Comparison of ENCODE assay signal across 19 cellular contexts in genomic region chr11:70326843-70327242, GRCh38. TPM values are rescaled to one million over a fixed set of nuclear protein-coding genes. Genes with fewer than 3 reads are reported as not detected.
DNase-seq lines count a peak whose midpoint lies in the region; ATAC-seq, FAIRE-seq and TF ChIP-seq lines count a peak whose summit lies in the region.
"Had no signal": no experiment of that assay in that cellular context is flagged by ENCODE, and none has a peak within 500 bp of the region (broad histone marks: within the 10 kb centered on the region; RNA-seq: fewer than 3 reads in every experiment).

No MANE protein-coding gene starts in this region.

- no peaks in the 10 kb centered on the region for H3K27me3 ChIP-seq in Panc1 (ENCODE audit: control insufficient read depth, insufficient read depth, low read length)
- H3K27me3 ChIP-seq in mucosa of rectum (ENCODE audit: control insufficient read depth in 2 of 2, insufficient read depth in 2 of 2, low read length in 2 of 2): no peaks in the 10 kb centered on the region
- H3K27me3 ChIP-seq in subcutaneous abdominal adipose tissue (ENCODE audit: control insufficient read depth in 5 of 5, insufficient read depth in 4 of 5, low read length in 5 of 5): no peaks in the 10 kb centered on the region
- H3K27me3 ChIP-seq: BE2C, brain microvascular endothelial cell had no signal

- H3K36me3 ChIP-seq in Panc1 (ENCODE audit: control insufficient read depth, insufficient read depth, low read length) (peaks cover 17% of the 10 kb centered on the region), mucosa of rectum (ENCODE audit: control insufficient read depth in 2 of 2, insufficient read depth in 2 of 2, low read length in 2 of 2) (peaks cover 30 to 39% of the 10 kb centered on the region in 2 donors), subcutaneous abdominal adipose tissue (ENCODE audit: control insufficient read depth in 5 of 5, insufficient read depth in 5 of 5, low read length in 5 of 5) (peaks cover 9 to 61% (median 38%) of the 10 kb centered on the region in 5 donors)

- ATAC-seq in Panc1 (no peak), GM19035 (IDR thresholded peaks at IDR 0.05; ENCODE audit: unreplicated experiment) (no peak)
- ATAC-seq: activated CD4-positive, CD25-positive, alpha-beta regulatory T cell treated with anti-CD3 and anti-CD28 coated beads, Interleukin-2, amount 50 U/mL, for 24 hours; activated CD8-positive, alpha-beta memory T cell treated with anti-CD3 and anti-CD28 coated beads, Interleukin-2, amount 10 ng/mL, durations not matched to agents 7 days and 5 days had no signal

- no peak for DNase-seq in Panc1 (ENCODE audit: low read depth, low spot score)
- DNase-seq in frontal cortex (ENCODE audit: low spot score in 2 of 2): no peak
- DNase-seq in activated CD4-positive, CD25-positive, alpha-beta regulatory T cell (lab: John Stamatoyannopoulos, UW): no peak
- no peak for DNase-seq in activated CD4-positive, alpha-beta T cell treated with anti-CD3 and anti-CD28 coated beads, Interleukin-2, amount 50 U/mL, for 4 hours
- DNase-seq: activated CD8-positive, alpha-beta memory T cell treated with anti-CD3 and anti-CD28 coated beads, Interleukin-2, amount 10 ng/mL, durations not matched to agents 7 days and 5 days; activated gamma-delta T cell treated with Interleukin-2 at 50 U/mL for 16 hours; BE2C; brain microvascular endothelial cell; effector CD8-positive, alpha-beta T cell; foreskin melanocyte; NCI-H1694; NCI-H526; stimulated activated CD4-positive, alpha-beta T cell treated with anti-CD3 and anti-CD28 coated beads, Interleukin-4, amount 100 ng/mL, for 24 hours had no signal

- CTCF ChIA-PET in Panc1 (lab: Charles Lee): no interaction called here

- no peak for FAIRE-seq in frontal cortex (lab: Jason Lieb, UNC)
- FAIRE-seq: islet of Langerhans had no signal

- peaks cover 49% of the 10 kb centered on the region for H3K36me3 Mint-ChIP-seq in dendritic cell treated with granulocyte-macrophage colony-stimulating factor and Interleukin-4, amounts not matched to agents 40 ng/mL and 50 ng/mL, for 4 days (ENCODE audit: low read depth)

- H3K9me3 ChIP-seq in Panc1 (ENCODE audit: control insufficient read depth, insufficient read depth, low read depth, low read length) (no peaks in the 10 kb centered on the region), mucosa of rectum (ENCODE audit: control insufficient read depth in 2 of 2, low read length in 2 of 2) (no peaks in the 10 kb centered on the region), subcutaneous abdominal adipose tissue (ENCODE audit: control insufficient read depth in 5 of 5, low read length in 5 of 5) (no peaks in the 10 kb centered on the region)
- H3K9me3 ChIP-seq: BE2C had no signal

- H3K4me1 Mint-ChIP-seq in dendritic cell treated with granulocyte-macrophage colony-stimulating factor and Interleukin-4, amounts not matched to agents 40 ng/mL and 50 ng/mL, for 4 days (ENCODE audit: low read depth): peaks cover 53% of the 10 kb centered on the region

- H3K9ac ChIP-seq in mucosa of rectum (ENCODE audit: low read depth in 1 of 2, low read length in 2 of 2): no peak overlapping the region
- peak overlapping the region in 3 of 5 donors; percentile 32 to 57 (median 56) for H3K9ac ChIP-seq in subcutaneous abdominal adipose tissue (ENCODE audit: low read length in 5 of 5)

- in situ Hi-C loops in Panc1 (cut with HindIII; ENCODE audit: low pct_unique_long_range_greater_than_20kb, low sequenced_read_pairs): no loop called here

- POLR2A ChIA-PET in Panc1 (lab: Charles Lee): no interaction called here

- no peak overlapping the region for H3K27ac ChIP-seq in Panc1 (ENCODE audit: low read length)
- H3K27ac ChIP-seq in mucosa of rectum (ENCODE audit: low read depth in 2 of 2, low read length in 2 of 2): peak overlapping the region; percentile 12 to 42
- peak overlapping the region; percentile 90 for H3K27ac ChIP-seq in subcutaneous abdominal adipose tissue (ENCODE audit: low read depth, low read length)
- H3K27ac ChIP-seq: brain microvascular endothelial cell had no signal

- H3K4me3 Mint-ChIP-seq in dendritic cell treated with granulocyte-macrophage colony-stimulating factor and Interleukin-4, amounts not matched to agents 40 ng/mL and 50 ng/mL, for 4 days: peak overlapping the region; percentile 44
- H3K4me3 Mint-ChIP-seq: activated CD8-positive, alpha-beta memory T cell treated with anti-CD3 and anti-CD28 coated beads, Interleukin-2, amount 10 ng/mL, durations not matched to agents 7 days and 5 days had no signal

- BruUV-seq in Panc1 (replicated peaks; lab: Mats Ljungman, UMichigan): TSS peak; percentile 39

- intact Hi-C loops in Panc1 (cut with micrococcal nuclease; ENCODE audit: unreplicated experiment): no loop called here
- intact Hi-C loops in dendritic cell treated with granulocyte-macrophage colony-stimulating factor and Interleukin-4, amounts not matched to agents 40 ng/mL and 50 ng/mL, for 4 days (cut with micrococcal nuclease): loop anchor here (1.0 to 5.0 kb wide), 2 partner anchors 12 to 55 kb away; partner anchors contain the start of gene PPFIA1

- no peaks in the 10 kb centered on the region for H3K27me3 Mint-ChIP-seq in dendritic cell treated with granulocyte-macrophage colony-stimulating factor and Interleukin-4, amounts not matched to agents 40 ng/mL and 50 ng/mL, for 4 days
- H3K27me3 Mint-ChIP-seq: activated CD8-positive, alpha-beta memory T cell treated with anti-CD3 and anti-CD28 coated beads, Interleukin-2, amount 10 ng/mL, durations not matched to agents 7 days and 5 days had no signal

- H3K9me3 Mint-ChIP-seq in dendritic cell treated with granulocyte-macrophage colony-stimulating factor and Interleukin-4, amounts not matched to agents 40 ng/mL and 50 ng/mL, for 4 days: no peaks in the 10 kb centered on the region

- peak overlapping the region; percentile 83 for H3K27ac Mint-ChIP-seq in dendritic cell treated with granulocyte-macrophage colony-stimulating factor and Interleukin-4, amounts not matched to agents 40 ng/mL and 50 ng/mL, for 4 days
- H3K27ac Mint-ChIP-seq: activated CD8-positive, alpha-beta memory T cell treated with anti-CD3 and anti-CD28 coated beads, Interleukin-2, amount 10 ng/mL, durations not matched to agents 7 days and 5 days had no signal

- no peak for TF ChIP-seq CTCF in Panc1 (IDR thresholded peaks at IDR 0.05)

- no peak overlapping the region for H3K4me3 ChIP-seq in Panc1 (ENCODE audit: low read depth in 2 of 2, low read length in 2 of 2)
- H3K4me3 ChIP-seq in mucosa of rectum (ENCODE audit: low read length in 2 of 2): no peak overlapping the region
- peak overlapping the region in 2 of 5 donors; percentile 4 to 30 for H3K4me3 ChIP-seq in subcutaneous abdominal adipose tissue (ENCODE audit: low read depth in 1 of 5, low read length in 5 of 5)

- no peaks in the 10 kb centered on the region; the same call in 1 of the 2 replicates for H3K4me1 ChIP-seq in Panc1 (ENCODE audit: control insufficient read depth, insufficient read depth, low read length)
- peaks cover 0 to 3% of the 10 kb centered on the region in 2 donors for H3K4me1 ChIP-seq in mucosa of rectum (ENCODE audit: control insufficient read depth in 2 of 2, insufficient read depth in 2 of 2, low read length in 2 of 2)
- H3K4me1 ChIP-seq in subcutaneous abdominal adipose tissue (ENCODE audit: control insufficient read depth in 5 of 5, insufficient read depth in 5 of 5, low read length in 5 of 5): peaks cover 5 to 33% (median 18%) of the 10 kb centered on the region in 5 donors
- H3K4me1 ChIP-seq: BE2C had no signal

RNA-seq across cellular contexts. Expression of gene PPFIA1, which starts 56.4 kb away (rescaled TPM):
- total RNA-seq in Panc1 (2021; ENCODE audit: unreplicated experiment) (101 TPM), frontal cortex (37.9 TPM)
- 80.7 TPM for polyA plus RNA-seq in Panc1 (2012; ENCODE audit: insufficient read length)

Comparison
In these comparisons a context has a peak if more than half of its experiments do, and no peak if none do; other contexts are left out.
1. H3K9ac ChIP-seq: peak in subcutaneous abdominal adipose tissue (3 of 5); none in mucosa of rectum (0 of 2).